Comparison of ENCODE assay signal across 13 cellular contexts in the genomic region with DNA sequence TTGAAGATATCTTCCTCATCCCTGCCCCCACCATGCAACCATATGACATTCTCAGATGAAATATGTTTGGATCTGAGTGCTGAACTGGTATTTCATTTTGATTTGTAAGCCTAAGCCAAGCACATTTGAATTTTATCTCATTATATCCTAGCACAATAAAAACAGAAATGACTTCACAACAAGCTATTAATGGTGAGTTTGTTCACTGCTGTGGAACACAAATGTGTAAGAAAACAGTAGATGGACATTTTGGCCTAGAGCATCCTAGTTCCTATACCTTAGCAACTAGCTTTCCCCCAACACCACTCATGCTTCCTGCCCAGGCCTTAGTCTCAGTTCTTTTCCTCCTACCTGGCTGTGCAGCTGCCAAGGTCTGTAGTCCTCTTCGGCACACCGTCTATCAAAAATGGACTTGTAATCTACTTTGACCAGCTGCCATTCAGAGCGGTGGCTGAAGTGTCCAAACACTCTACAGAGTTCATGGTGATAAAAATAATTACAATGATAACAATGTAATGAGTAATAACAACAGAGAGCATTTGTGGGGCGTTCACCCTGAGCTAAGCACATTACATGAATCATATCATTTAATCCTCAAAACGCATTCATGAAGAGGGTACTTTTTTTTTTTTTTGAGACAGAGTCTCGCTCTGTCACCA.
DNase-seq lines count a peak whose midpoint lies in the region; ATAC-seq and TF ChIP-seq lines count a peak whose summit lies in the region.
"Had no signal": no experiment of that assay in that cellular context is flagged by ENCODE, and none has a peak within 500 bp of the region (broad histone marks: within the 10 kb centered on the region; RNA-seq: fewer than 3 reads in every experiment).

No MANE protein-coding gene starts in this region.

- peaks cover 0 to 13% (median 0%) of the 10 kb centered on the region in 12 donors for H3K9me3 ChIP-seq in heart left ventricle
- H3K9me3 ChIP-seq in left ventricle myocardium inferior (replicated peaks): peaks cover 6% of the 10 kb centered on the region

- intact Hi-C loops in heart left ventricle (cut with DNase I): no loop called here
- intact Hi-C loops in left ventricle myocardium inferior (cut with micrococcal nuclease): no loop called here
- intact Hi-C loops in dorsolateral prefrontal cortex (cut with DNase I): loop anchor here in 1 of 2 donors (10.0 kb wide), 1 partner anchor 98 kb away; no protein-coding TSS in a partner anchor

- DNase-seq in heart left ventricle (peak in 1 of 5 donors; percentile 33), left ventricle myocardium inferior (no peak), EL (peak; percentile 23), dorsolateral prefrontal cortex (no peak), cerebellar cortex (ENCODE audit: low spot score) (no peak), NCI-H1436 (lab: John Stamatoyannopoulos, UW) (no peak)
- DNase-seq: AML-193; CD4-positive, CD25-positive, alpha-beta regulatory T cell; DMS53; HCEC 1CT; HFFc6 had no signal

- H3K36me3 ChIP-seq in heart left ventricle: no peaks in the 10 kb centered on the region
- H3K36me3 ChIP-seq in left ventricle myocardium inferior: no peaks in the 10 kb centered on the region
- H3K36me3 ChIP-seq: BLaER1 treated with 17β-estradiol and CSF1 and Interleukin-3, amounts not matched to agents 10 nM and 100 nM had no signal

- 46 to 51% (median 48%) methylated on average over 6 of the region's 6 CpGs for WGBS in heart left ventricle, 4 donors

- ATAC-seq in heart left ventricle: peak; percentile 37 to 81 (median 58)
- ATAC-seq: GM12878 had no signal

- H3K27ac ChIP-seq in heart left ventricle (peak overlapping the region in 1 of 12 donors; percentile 24), left ventricle myocardium inferior (replicated peaks) (no peak overlapping the region), dorsolateral prefrontal cortex (peak overlapping the region in 37 of 59 donors; percentile 1 to 88 (median 75))
- H3K27ac ChIP-seq: BLaER1 treated with 17β-estradiol and CSF1 and Interleukin-3, amounts not matched to agents 10 nM and 100 nM had no signal

- no peak for TF ChIP-seq CTCF in heart left ventricle (IDR thresholded peaks at IDR 0.05)
- TF ChIP-seq CTCF in left ventricle myocardium inferior (IDR thresholded peaks at IDR 0.05; ENCODE audit: borderline replicate concordance): no peak
- no peak for TF ChIP-seq CTCF in dorsolateral prefrontal cortex (IDR thresholded peaks at IDR 0.05 in 54 of 56, conservative IDR thresholded peaks at IDR 0.05 in 2 of 56; ENCODE audit: low read depth in 1 of 56, partially characterized antibody in 56 of 56)

- TF ChIP-seq POLR2A in heart left ventricle (IDR thresholded peaks at IDR 0.05): no peak

- H3K4me3 ChIP-seq in heart left ventricle (no peak overlapping the region), left ventricle myocardium inferior (no peak overlapping the region), dorsolateral prefrontal cortex (no peak overlapping the region)
- H3K4me3 ChIP-seq: BLaER1 treated with 17β-estradiol and CSF1 and Interleukin-3, amounts not matched to agents 10 nM and 100 nM; GM12878 had no signal

- H3K4me1 ChIP-seq in heart left ventricle: peaks cover 0 to 3% (median 0%) of the 10 kb centered on the region in 12 donors
- H3K4me1 ChIP-seq in left ventricle myocardium inferior: no peaks in the 10 kb centered on the region
- H3K4me1 ChIP-seq: BLaER1 treated with 17β-estradiol and CSF1 and Interleukin-3, amounts not matched to agents 10 nM and 100 nM had no signal

- H3K27me3 ChIP-seq in heart left ventricle (no peaks in the 10 kb centered on the region), left ventricle myocardium inferior (ENCODE audit: low read depth) (no peaks in the 10 kb centered on the region), dorsolateral prefrontal cortex (no peaks in the 10 kb centered on the region)
- H3K27me3 ChIP-seq: BLaER1 treated with 17β-estradiol and CSF1 and Interleukin-3, amounts not matched to agents 10 nM and 100 nM had no signal
